8 cellular contexts compared by ENCODE assay signal in the genomic region with DNA sequence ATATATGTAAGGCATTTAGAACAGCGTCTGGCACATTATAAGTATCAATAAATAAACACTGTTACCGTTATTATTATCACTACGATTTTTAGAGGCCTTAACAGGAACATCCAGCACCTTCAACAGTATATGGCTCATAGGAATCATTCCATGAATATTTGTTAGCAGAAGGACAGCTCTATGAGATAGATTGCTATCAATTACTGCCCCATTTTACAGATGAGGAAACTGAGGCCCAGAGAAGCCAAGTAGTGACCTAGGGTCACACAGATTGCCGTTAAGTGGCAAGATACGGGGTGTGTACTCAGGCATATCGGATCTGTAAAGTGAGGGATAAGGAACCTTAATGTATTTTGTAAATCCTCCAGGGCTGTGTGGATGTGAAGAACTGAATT. TPM values are rescaled to one million over a fixed set of nuclear protein-coding genes. Genes with fewer than 3 reads are reported as not detected.
DNase-seq lines count a peak whose midpoint lies in the region; ATAC-seq and TF ChIP-seq lines count a peak whose summit lies in the region.

No MANE protein-coding gene starts in this region.

- POLR2A ChIA-PET in CD8-positive, alpha-beta memory T cell (lab: Charles Lee), result interaction anchor here (0.6 to 1.6 kb wide), 7 partner anchors 76 to 202 kb away, joined by 3 to 19 read pairs (median 5); a partner anchor contains a TSS
- POLR2A ChIA-PET in Panc1 (lab: Charles Lee), result interaction anchor here (1.0 kb wide), 1 partner anchor 26 kb away, joined by 11 read pairs; no protein-coding TSS in a partner anchor

- ATAC-seq in Panc1 (peak; percentile 1; the same call in 1 of the 2 replicates), GM18505 (IDR thresholded peaks at IDR 0.05; ENCODE audit: unreplicated experiment) (no peak), GM21529 (IDR thresholded peaks at IDR 0.05; ENCODE audit: unreplicated experiment) (no peak)

- H3K4me1 ChIP-seq in CD8-positive, alpha-beta memory T cell (ENCODE audit: insufficient read depth, low read length), result peaks cover 18% of the 10 kb centered on the region
- H3K4me1 ChIP-seq in Panc1 (ENCODE audit: control insufficient read depth, insufficient read depth, low read length), result peaks cover 13% of the 10 kb centered on the region; the same call in 1 of the 2 replicates
- H3K4me1 ChIP-seq in ovary (ENCODE audit: insufficient read depth), result peaks cover 10% of the 10 kb centered on the region

- H3K4me3 Mint-ChIP-seq in CD8-positive, alpha-beta memory T cell, result peak overlapping the region; percentile 92 to 99 (median 99)

- peaks cover 26 to 45% (median 43%) of the 10 kb centered on the region in 3 donors for H3K4me1 Mint-ChIP-seq in CD8-positive, alpha-beta memory T cell

- TF ChIP-seq POLR2A in ovary (IDR thresholded peaks at IDR 0.05) (no peak), GM18505 (IDR thresholded peaks at IDR 0.05; ENCODE audit: borderline replicate concordance, extremely low read depth, insufficient read depth, insufficient read length) (no peak)

- H3K27me3 ChIP-seq in CD8-positive, alpha-beta memory T cell (ENCODE audit: insufficient read depth, low read length, poor library complexity, severe bottlenecking), result no peaks in the 10 kb centered on the region
- no peaks in the 10 kb centered on the region for H3K27me3 ChIP-seq in Panc1 (ENCODE audit: control insufficient read depth, insufficient read depth, low read length)
- no peaks in the 10 kb centered on the region for H3K27me3 ChIP-seq in ovary

- no peaks in the 10 kb centered on the region for H3K9me3 ChIP-seq in CD8-positive, alpha-beta memory T cell (ENCODE audit: low read length)
- H3K9me3 ChIP-seq in Panc1 (ENCODE audit: control insufficient read depth, insufficient read depth, low read depth, low read length), result no peaks in the 10 kb centered on the region
- no peaks in the 10 kb centered on the region for H3K9me3 ChIP-seq in ovary

- H3K36me3 ChIP-seq in CD8-positive, alpha-beta memory T cell (ENCODE audit: insufficient read depth, low read length), result no peaks in the 10 kb centered on the region
- H3K36me3 ChIP-seq in Panc1 (ENCODE audit: control insufficient read depth, insufficient read depth, low read length) (no peaks in the 10 kb centered on the region), ovary (no peaks in the 10 kb centered on the region)

- peaks cover 0 to 21% (median 0%) of the 10 kb centered on the region in 3 donors for H3K36me3 Mint-ChIP-seq in CD8-positive, alpha-beta memory T cell

- no peaks in the 10 kb centered on the region for H3K9me3 Mint-ChIP-seq in CD8-positive, alpha-beta memory T cell

- no peak for DNase-seq in CD8-positive, alpha-beta memory T cell
- no peak for DNase-seq in Panc1 (ENCODE audit: low read depth, low spot score)
- DNase-seq in epithelial cell of esophagus (ENCODE audit: low read depth), result no peak
- no peak for DNase-seq in ovary
- no peak for DNase-seq in GOT3 (lab: John Stamatoyannopoulos, UW)
- no peak for DNase-seq in DMS 273 treated with DMSO at 0.1 percent for 48 hours (lab: John Stamatoyannopoulos, UW)

- H3K27me3 Mint-ChIP-seq in CD8-positive, alpha-beta memory T cell, result peaks cover 0 to 3% of the 10 kb centered on the region in 2 donors

- WGBS in ovary, 3 donors, result 37 to 47% (median 44%) methylated on average over 6 of the region's 6 CpGs

- H3K27ac ChIP-seq in CD8-positive, alpha-beta memory T cell (ENCODE audit: low read depth, low read length), result no peak overlapping the region
- H3K27ac ChIP-seq in Panc1 (ENCODE audit: low read length), result peak overlapping the region; percentile 98
- H3K27ac ChIP-seq in ovary, result peak overlapping the region in 1 of 2 donors; percentile 86

- in situ Hi-C loops in Panc1 (cut with HindIII; ENCODE audit: low pct_unique_long_range_greater_than_20kb, low sequenced_read_pairs), result no loop called here

- TSS peak; percentile 97 for BruUV-seq in Panc1 (replicated peaks; lab: Mats Ljungman, UMichigan)

- intact Hi-C loops in Panc1 (cut with micrococcal nuclease; ENCODE audit: unreplicated experiment) (loop anchor here (2.0 kb wide), 1 partner anchor 93 kb away; no protein-coding TSS in a partner anchor), ovary (cut with DNase I) (loop anchor here (2.0 to 10.0 kb wide), 3 partner anchors 91 to 193 kb away; no protein-coding TSS in a partner anchor)

- peak overlapping the region; percentile 74 for H3K4me3 ChIP-seq in CD8-positive, alpha-beta memory T cell (ENCODE audit: low read length)
- H3K4me3 ChIP-seq in Panc1 (ENCODE audit: low read depth in 2 of 2, low read length in 2 of 2) (peak overlapping the region; percentile 86 to 91), epithelial cell of esophagus (ENCODE audit: low read length) (peak overlapping the region; percentile 63), ovary (peak overlapping the region; percentile 96)

- peak overlapping the region; percentile 93 to 99 (median 99) for H3K27ac Mint-ChIP-seq in CD8-positive, alpha-beta memory T cell

- TF ChIP-seq CTCF in Panc1 (IDR thresholded peaks at IDR 0.05) (no peak), epithelial cell of esophagus (IDR thresholded peaks at IDR 0.05; ENCODE audit: insufficient read depth, low read depth, low read length, missing control alignments) (no peak), ovary (IDR thresholded peaks at IDR 0.05) (no peak)

- CTCF ChIA-PET in CD8-positive, alpha-beta memory T cell (lab: Charles Lee), result interaction anchor here (0.7 to 6.7 kb wide), 9 partner anchors 8 to 176 kb away, joined by 3 to 84 read pairs (median 5); a partner anchor contains a TSS
- CTCF ChIA-PET in Panc1 (lab: Charles Lee), result interaction anchor here (0.5 to 1.6 kb wide), 7 partner anchors 18 to 94 kb away, joined by 3 to 21 read pairs (median 4); a partner anchor contains a TSS

- TF ChIP-seq EP300 in ovary (IDR thresholded peaks at IDR 0.05), result no peak

RNA-seq across cellular contexts. Expression of a gene that starts 0.5 kb away (rescaled TPM):
- 10 to 100 TPM; 83.7 to 89.9 TPM for total RNA-seq in CD8-positive, alpha-beta memory T cell
- polyA plus RNA-seq in CD8-positive, alpha-beta memory T cell, result 99.3 TPM
- total RNA-seq in Panc1 (2021; ENCODE audit: unreplicated experiment) (62.7 TPM), ovary (10 to 100 TPM; 24.4 to 57.0 (median 35.5) TPM)
- 109 TPM for polyA plus RNA-seq in Panc1 (2012; ENCODE audit: insufficient read length)
- polyA plus RNA-seq in ovary, result 10 to 100 TPM; 25.6 to 58.7 TPM

RNA-seq across cellular contexts. Expression of a gene that starts 29.4 kb away (rescaled TPM):
- total RNA-seq in CD8-positive, alpha-beta memory T cell, result not detected
- polyA plus RNA-seq in CD8-positive, alpha-beta memory T cell, result not detected
- total RNA-seq in Panc1 (2021; ENCODE audit: unreplicated experiment), result 0.51 TPM
- polyA plus RNA-seq in Panc1 (2012; ENCODE audit: insufficient read length), result 0.57 TPM
- total RNA-seq in ovary, result 1 to 10 TPM; 1.2 to 7.2 (median 4.4) TPM
- polyA plus RNA-seq in ovary, result 1 to 10 TPM; 1.3 to 4.0 TPM

RNA-seq across cellular contexts. Expression of a gene that starts 30.3 kb away (rescaled TPM):
- total RNA-seq in CD8-positive, alpha-beta memory T cell, result under 1 TPM; 0.31 to 0.72 TPM
- not detected for polyA plus RNA-seq in CD8-positive, alpha-beta memory T cell
- total RNA-seq in Panc1 (2021; ENCODE audit: unreplicated experiment) (4.2 TPM), ovary (10 to 100 TPM in 1 of 7 donors, 1 to 10 TPM in 6; 2.7 to 28.7 (median 8.2) TPM)
- 3.3 TPM for polyA plus RNA-seq in Panc1 (2012; ENCODE audit: insufficient read length)
- 1 to 10 TPM; 1.2 to 5.5 TPM for polyA plus RNA-seq in ovary
